Comparison of ENCODE assay signal across 14 cellular contexts in genomic region chr12:49792976-49793580, GRCh38.
"Had no signal": no experiment of that assay in that cellular context is flagged by ENCODE, and none has a peak within 500 bp of the region (broad histone marks: within the 10 kb centered on the region; RNA-seq: fewer than 3 reads in every experiment).

No MANE protein-coding gene starts in this region.

- H3K9me3 Mint-ChIP-seq: mesothelial cell of epicardium, natural killer cell had no signal

- H3K4me3 ChIP-seq: heart left ventricle, suprapubic skin, thyroid gland, upper lobe of left lung, vagina had no signal

- H3K4me1 Mint-ChIP-seq: natural killer cell had no signal

- H3K4me3 Mint-ChIP-seq: mesothelial cell of epicardium, natural killer cell had no signal

- H3K27ac ChIP-seq: heart left ventricle, suprapubic skin, thyroid gland, upper lobe of left lung, vagina had no signal

- H3K27ac Mint-ChIP-seq: mesothelial cell of epicardium, natural killer cell had no signal

- H3K4me1 ChIP-seq: heart left ventricle, suprapubic skin, thyroid gland, upper lobe of left lung, vagina had no signal

- DNase-seq: effector memory CD4-positive, alpha-beta T cell; heart left ventricle; hippocampal formation; kidney glomerular epithelial cell; natural killer cell; small intestine; stimulated activated CD4-positive, alpha-beta T cell treated with anti-CD3 and anti-CD28 coated beads, Interleukin-12 subunit alpha, Interleukin-12 subunit beta, amount 100 ng/mL, for 4 hours; stimulated activated naive CD4-positive, alpha-beta T cell; thyroid gland had no signal

- H3K36me3 Mint-ChIP-seq: natural killer cell had no signal

- ATAC-seq: esophagus mucosa, heart left ventricle had no signal

- H3K9me3 ChIP-seq: suprapubic skin, thyroid gland, upper lobe of left lung, vagina had no signal

- H3K27me3 ChIP-seq: heart left ventricle, suprapubic skin, thyroid gland, upper lobe of left lung, vagina had no signal
